In genomic region chr5:14244721-14245518, GRCh38 we compare ENCODE assay signal across 1 cellular context.
TF ChIP-seq lines count a peak whose summit lies in the region.

No MANE protein-coding gene starts in this region.

TF ChIP-seq in IMR-90, 13 proteins besides CTCF, POLR2A, EP300 and RAD21 (continued from another document):
- TF ChIP-seq RCOR1 (IDR thresholded peaks at IDR 0.05; ENCODE audit: insufficient replicate concordance, low read length) (no peak), FOS (IDR thresholded peaks at IDR 0.05; ENCODE audit: low read depth, low read length) (no peak)
